In the genomic region with DNA sequence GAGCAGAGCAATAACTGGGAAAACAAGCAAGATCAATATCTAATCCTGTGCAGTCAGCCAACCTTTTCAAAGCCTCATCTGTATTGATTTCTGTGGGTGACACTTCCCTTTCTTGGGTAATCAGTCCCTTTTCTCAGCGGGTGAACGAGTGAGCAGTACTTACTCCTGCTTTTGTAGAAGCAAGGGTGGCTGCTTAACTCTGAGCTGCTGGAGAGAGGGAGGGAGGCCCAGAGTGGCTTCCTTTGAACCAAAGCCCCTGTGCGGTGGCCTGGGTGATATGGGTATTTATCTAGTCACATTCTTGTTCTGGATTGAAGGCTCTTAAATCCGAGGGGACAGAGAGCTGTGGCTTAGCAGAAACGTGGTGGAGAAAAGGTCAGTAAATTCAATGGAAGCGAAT, we compare ENCODE assay signal across 26 cellular contexts.
"Had no signal": no experiment of that assay in that cellular context is flagged by ENCODE, and none has a peak within 500 bp of the region (broad histone marks: within the 10 kb centered on the region; RNA-seq: fewer than 3 reads in every experiment).

No MANE protein-coding gene starts in this region.

- H3K36me3 ChIP-seq: colonic mucosa, pancreas, suprapubic skin, transverse colon, upper lobe of right lung, uterus had no signal

- H3K27me3 Mint-ChIP-seq: dendritic cell treated with granulocyte-macrophage colony-stimulating factor and Interleukin-4, amounts not matched to agents 40 ng/mL and 50 ng/mL, for 4 days; memory B cell had no signal

- H3K36me3 Mint-ChIP-seq: memory B cell; mesothelial cell of epicardium; naive thymus-derived CD4-positive, alpha-beta T cell had no signal

- H3K4me1 ChIP-seq: colonic mucosa, pancreas, suprapubic skin, transverse colon, upper lobe of right lung, uterus had no signal

- DNase-seq: colonic mucosa; effector memory CD4-positive, alpha-beta T cell; erythroblast; kidney; mucosa of descending colon; naive thymus-derived CD4-positive, alpha-beta T cell; occipital lobe; pancreas; stimulated activated CD4-positive, alpha-beta T cell treated with anti-CD3 and anti-CD28 coated beads, Interleukin-12 subunit alpha, Interleukin-12 subunit beta, amount 100 ng/mL, for 4 hours; stimulated activated CD4-positive, alpha-beta T cell treated with anti-CD3 and anti-CD28 coated beads, Interleukin-1b, Interleukin-23, amount 100 ng/mL, for 48 hours; stimulated activated CD4-positive, alpha-beta T cell treated with anti-CD3 and anti-CD28 coated beads, Interleukin-4, amount 100 ng/mL, for 1 hour; stimulated activated CD8-positive, alpha-beta memory T cell treated with anti-CD3 and anti-CD28 coated beads, Interleukin-4, amount 100 ng/mL, for 48 hours; stimulated activated naive CD4-positive, alpha-beta T cell; stimulated activated naive CD8-positive, alpha-beta T cell treated with anti-CD3 and anti-CD28 coated beads, Interleukin-15, amount 100 ng/mL, for 72 hours; transverse colon; upper lobe of right lung; uterus had no signal

- H3K4me2 ChIP-seq: smooth muscle cell had no signal

- H3K4me1 Mint-ChIP-seq: memory B cell; mesothelial cell of epicardium; naive thymus-derived CD4-positive, alpha-beta T cell; nephron; stimulated activated naive CD8-positive, alpha-beta T cell treated with anti-CD3 and anti-CD28 coated beads, Interleukin-15, amount 100 ng/mL, for 72 hours had no signal

- H3K9me3 ChIP-seq: colonic mucosa, pancreas, uterus had no signal

- ATAC-seq: left lobe of liver; mucosa of descending colon; naive thymus-derived CD4-positive, alpha-beta T cell; pancreas; sciatic nerve; stimulated activated naive CD8-positive, alpha-beta T cell treated with anti-CD3 and anti-CD28 coated beads, Interleukin-15, amount 100 ng/mL, for 72 hours; upper lobe of right lung had no signal

- H3K27ac ChIP-seq: colonic mucosa, pancreas, suprapubic skin, transverse colon, upper lobe of right lung, uterus had no signal

- H3K4me3 ChIP-seq: colonic mucosa, lung, mucosa of descending colon, pancreas, smooth muscle cell, suprapubic skin, transverse colon, upper lobe of right lung, uterus had no signal

- H3K4me3 Mint-ChIP-seq: dendritic cell treated with granulocyte-macrophage colony-stimulating factor and Interleukin-4, amounts not matched to agents 40 ng/mL and 50 ng/mL, for 4 days; memory B cell; mesothelial cell of epicardium; naive thymus-derived CD4-positive, alpha-beta T cell; nephron; stimulated activated naive CD8-positive, alpha-beta T cell treated with anti-CD3 and anti-CD28 coated beads, Interleukin-15, amount 100 ng/mL, for 72 hours had no signal

- H3K27me3 ChIP-seq: colonic mucosa, transverse colon, upper lobe of right lung, uterus had no signal

- H3K27ac Mint-ChIP-seq: dendritic cell treated with granulocyte-macrophage colony-stimulating factor and Interleukin-4, amounts not matched to agents 40 ng/mL and 50 ng/mL, for 4 days; memory B cell; mesothelial cell of epicardium; naive thymus-derived CD4-positive, alpha-beta T cell; nephron; stimulated activated naive CD8-positive, alpha-beta T cell treated with anti-CD3 and anti-CD28 coated beads, Interleukin-15, amount 100 ng/mL, for 72 hours had no signal
